ENCODE assay signal across 1 cellular context in the genomic region with DNA sequence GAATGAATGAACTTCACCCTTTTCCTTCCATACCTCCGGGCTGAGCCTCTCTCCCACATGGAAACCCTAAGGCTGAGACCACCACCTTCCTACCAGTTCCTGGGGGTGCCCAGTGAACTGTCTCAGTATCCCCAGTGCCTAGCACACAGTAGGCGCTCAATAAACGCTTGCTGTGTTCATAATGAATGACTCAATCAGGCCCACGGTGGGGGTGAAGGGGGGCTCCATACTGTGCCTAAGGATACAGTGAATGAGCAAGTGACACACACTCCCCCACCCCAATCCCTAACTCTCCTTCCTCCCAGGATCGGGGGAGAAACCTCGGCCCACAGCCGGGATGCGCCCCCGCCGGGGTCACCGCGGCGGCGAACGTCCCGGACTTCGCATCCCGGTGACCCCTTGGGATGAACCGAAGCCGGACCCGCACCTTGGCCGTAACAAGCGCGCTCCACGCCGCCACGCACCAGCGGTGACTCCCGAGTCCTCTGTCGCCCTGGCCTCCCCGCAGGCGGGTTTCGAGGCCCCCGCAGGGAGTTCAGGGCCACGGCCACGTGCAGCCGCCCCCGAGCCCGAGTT.
TF ChIP-seq lines count a peak whose summit lies in the region.

No MANE protein-coding gene starts in this region.

TF ChIP-seq in H1, 55 proteins besides CTCF, POLR2A, EP300 and RAD21 (continued from another document):
- TF ChIP-seq, protein P1, sequence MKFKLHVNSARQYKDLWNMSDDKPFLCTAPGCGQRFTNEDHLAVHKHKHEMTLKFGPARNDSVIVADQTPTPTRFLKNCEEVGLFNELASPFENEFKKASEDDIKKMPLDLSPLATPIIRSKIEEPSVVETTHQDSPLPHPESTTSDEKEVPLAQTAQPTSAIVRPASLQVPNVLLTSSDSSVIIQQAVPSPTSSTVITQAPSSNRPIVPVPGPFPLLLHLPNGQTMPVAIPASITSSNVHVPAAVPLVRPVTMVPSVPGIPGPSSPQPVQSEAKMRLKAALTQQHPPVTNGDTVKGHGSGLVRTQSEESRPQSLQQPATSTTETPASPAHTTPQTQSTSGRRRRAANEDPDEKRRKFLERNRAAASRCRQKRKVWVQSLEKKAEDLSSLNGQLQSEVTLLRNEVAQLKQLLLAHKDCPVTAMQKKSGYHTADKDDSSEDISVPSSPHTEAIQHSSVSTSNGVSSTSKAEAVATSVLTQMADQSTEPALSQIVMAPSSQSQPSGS (IDR thresholded peaks at IDR 0.05; ENCODE audit: low read length) = no peak
- TF ChIP-seq EZH2 (IDR thresholded peaks at IDR 0.05; ENCODE audit: low read depth, low read length, severe bottlenecking) = peak; percentile 64
- no peak for TF ChIP-seq ASH2L (IDR thresholded peaks at IDR 0.05; ENCODE audit: low read length)
- TF ChIP-seq, protein P2, sequence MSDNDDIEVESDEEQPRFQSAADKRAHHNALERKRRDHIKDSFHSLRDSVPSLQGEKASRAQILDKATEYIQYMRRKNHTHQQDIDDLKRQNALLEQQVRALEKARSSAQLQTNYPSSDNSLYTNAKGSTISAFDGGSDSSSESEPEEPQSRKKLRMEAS (IDR thresholded peaks at IDR 0.05) = 0 out of 2 replicates have a peak, but pooled peaks have one; percentile 23
